In the genomic region with DNA sequence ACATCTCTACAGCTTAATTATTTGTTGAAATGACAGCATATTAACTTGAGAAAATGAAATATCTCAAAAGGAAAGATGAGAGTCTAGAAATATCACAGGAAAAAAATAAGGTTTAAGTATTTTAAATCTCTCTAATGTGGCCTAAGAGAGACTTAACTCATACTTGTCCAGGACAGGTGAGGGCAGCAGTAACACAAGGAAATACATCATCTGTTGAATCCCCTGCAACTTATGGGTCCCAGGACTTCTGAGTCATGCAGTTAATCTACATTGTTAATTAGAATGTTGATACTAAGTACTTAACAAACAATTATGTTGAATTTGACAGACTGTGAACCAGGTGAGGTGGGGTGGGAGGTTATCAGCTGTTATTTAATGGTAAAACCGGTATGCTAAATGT, we compare ENCODE assay signal across 16 cellular contexts.
DNase-seq lines count a peak whose midpoint lies in the region; FAIRE-seq and TF ChIP-seq lines count a peak whose summit lies in the region.
"Had no signal": no experiment of that assay in that cellular context is flagged by ENCODE, and none has a peak within 500 bp of the region (broad histone marks: within the 10 kb centered on the region; RNA-seq: fewer than 3 reads in every experiment).

No MANE protein-coding gene starts in this region.

- no peak for TF ChIP-seq CTCF in MCF 10A (IDR thresholded peaks at IDR 0.05; ENCODE audit: unreplicated experiment)
- TF ChIP-seq CTCF in breast epithelium (IDR thresholded peaks at IDR 0.05): no peak
- peak; percentile 2 to 23 for TF ChIP-seq CTCF in mammary epithelial cell (conservative IDR thresholded peaks at IDR 0.05 in 1 of 2, IDR thresholded peaks at IDR 0.05 in 1 of 2; ENCODE audit: extremely low read depth in 1 of 2, insufficient read depth in 1 of 2, low read depth in 1 of 2, low read length in 2 of 2)
- TF ChIP-seq CTCF in tibial nerve (IDR thresholded peaks at IDR 0.05): no peak

- H3K4me3 Mint-ChIP-seq in MCF 10A (ENCODE audit: unreplicated experiment): no peak overlapping the region
- H3K4me3 Mint-ChIP-seq: activated naive CD8-positive, alpha-beta T cell treated with anti-CD3 and anti-CD28 coated beads, Interleukin-2, amount 10 ng/mL, durations not matched to agents 7 days and 5 days; nephron progenitor cell; stimulated activated memory B cell treated with anti-CD40 and anti-IgM and Interleukin-4, amounts not matched to agents 10 μg/mL and 1 μg/mL and 100 μg/mL, for 72 hours had no signal

- no peak overlapping the region for H2AFZ ChIP-seq in mammary epithelial cell (ENCODE audit: low read depth, low read length)

- DNase-seq in MCF 10A (ENCODE audit: unreplicated experiment) (peak; percentile 22), breast epithelium (ENCODE audit: low spot score in 2 of 2) (no peak), NAMALWA (ENCODE audit: low spot score) (peak; percentile 27), mammary epithelial cell (no peak), small intestine (peak; percentile 41), SKM-1 treated with dmso at 0.1 percent for 144 hours (lab: John Stamatoyannopoulos, UW; ENCODE audit: unreplicated experiment) (no peak), tibial nerve (ENCODE audit: low spot score in 2 of 2) (no peak), glomerular visceral epithelial cell (ENCODE audit: extremely low spot score) (no peak)
- DNase-seq: activated naive CD8-positive, alpha-beta T cell treated with anti-CD3 and anti-CD28 coated beads, Interleukin-2, amount 10 ng/mL, durations not matched to agents 7 days and 5 days; BE2C; cerebellar nuclear complex; NCI-H1694 treated with DMSO at 0.1 percent for 48 hours; nephron progenitor cell; stimulated activated CD4-positive, alpha-beta T cell treated with anti-CD3 and anti-CD28 coated beads, Interleukin-4, amount 100 ng/mL, for 4 hours had no signal

- CTCF ChIA-PET in MCF 10A (lab: Yijun Ruan, JAX): interaction anchor here (0.8 to 3.0 kb wide), 4 partner anchors 200 to 508 kb away, joined by 5 to 11 read pairs (median 8); a partner anchor contains a TSS
- CTCF ChIA-PET in mammary epithelial cell (lab: Charles Lee; ENCODE audit: low non-redundant PET): no interaction called here

- H3K9me3 Mint-ChIP-seq in MCF 10A (ENCODE audit: unreplicated experiment): no peaks in the 10 kb centered on the region
- H3K9me3 Mint-ChIP-seq: activated naive CD8-positive, alpha-beta T cell treated with anti-CD3 and anti-CD28 coated beads, Interleukin-2, amount 10 ng/mL, durations not matched to agents 7 days and 5 days; nephron progenitor cell had no signal

- no peak overlapping the region for H3K4me2 ChIP-seq in mammary epithelial cell (ENCODE audit: insufficient read depth, low read depth, low read length)

- TF ChIP-seq EP300 in tibial nerve (IDR thresholded peaks at IDR 0.05): no peak

- intact Hi-C loops in MCF 10A (cut with micrococcal nuclease): loop anchor here (10.0 kb wide), 2 partner anchors 522 to 638 kb away; no protein-coding TSS in a partner anchor
- intact Hi-C loops in breast epithelium (cut with DNase I; ENCODE audit: low total_unique reads): loop anchor here (10.0 kb wide), 1 partner anchor 202 kb away; a partner anchor contains a TSS
- intact Hi-C loops in mammary epithelial cell (cut with micrococcal nuclease): loop anchor here (10.0 kb wide), 1 partner anchor 342 kb away; no protein-coding TSS in a partner anchor

- TF ChIP-seq POLR2A in breast epithelium (IDR thresholded peaks at IDR 0.05): no peak
- no peak for TF ChIP-seq POLR2A in tibial nerve (IDR thresholded peaks at IDR 0.05)

- POLR2A ChIA-PET in MCF 10A (lab: Yijun Ruan, JAX): interaction anchor here (0.7 to 2.9 kb wide), 4 partner anchors 89 to 230 kb away, joined by 3 to 14 read pairs (median 3); a partner anchor contains a TSS

- H3K4me1 Mint-ChIP-seq in MCF 10A (ENCODE audit: insufficient read depth, unreplicated experiment): peaks cover 4% of the 10 kb centered on the region
- H3K4me1 Mint-ChIP-seq: stimulated activated memory B cell treated with anti-CD40 and anti-IgM and Interleukin-4, amounts not matched to agents 10 μg/mL and 1 μg/mL and 100 μg/mL, for 72 hours had no signal

- peaks cover 57% of the 10 kb centered on the region for H3K27me3 Mint-ChIP-seq in MCF 10A (ENCODE audit: insufficient read depth, unreplicated experiment)

- no peaks in the 10 kb centered on the region for H4K20me1 ChIP-seq in mammary epithelial cell (ENCODE audit: insufficient read depth, low read length)

- H3K9me3 ChIP-seq in breast epithelium: no peaks in the 10 kb centered on the region
- no peaks in the 10 kb centered on the region for H3K9me3 ChIP-seq in mammary epithelial cell (replicated peaks; ENCODE audit: insufficient read depth, low read length)
- no peaks in the 10 kb centered on the region for H3K9me3 ChIP-seq in small intestine (ENCODE audit: control insufficient read depth, low read depth)
- no peaks in the 10 kb centered on the region for H3K9me3 ChIP-seq in tibial nerve
- H3K9me3 ChIP-seq: BE2C had no signal

- 44% methylated on average over 1 of the region's 1 CpG for WGBS in mammary epithelial cell (ENCODE audit: low coverage, missing lambda C conversion rate)
- WGBS in small intestine, 3 donors: 18 to 33% (median 18%) methylated on average over 1 of the region's 1 CpG
- 24 to 42% methylated on average over 1 of the region's 1 CpG for WGBS in tibial nerve, 2 donors

- H3K4me3 ChIP-seq in breast epithelium (no peak overlapping the region), mammary epithelial cell (replicated peaks in 1 of 3; ENCODE audit: insufficient read depth in 1 of 3, low read depth in 2 of 3, low read length in 3 of 3) (no peak overlapping the region), small intestine (ENCODE audit: low read depth in 1 of 2, low read length in 2 of 2) (no peak overlapping the region), tibial nerve (no peak overlapping the region)
- H3K4me3 ChIP-seq: lung had no signal

- H3K79me2 ChIP-seq in mammary epithelial cell (ENCODE audit: insufficient read depth, low read length): no peaks in the 10 kb centered on the region

- no peak overlapping the region for H3K27ac Mint-ChIP-seq in MCF 10A (ENCODE audit: low read depth, unreplicated experiment)
- H3K27ac Mint-ChIP-seq: activated naive CD8-positive, alpha-beta T cell treated with anti-CD3 and anti-CD28 coated beads, Interleukin-2, amount 10 ng/mL, durations not matched to agents 7 days and 5 days; nephron progenitor cell; stimulated activated memory B cell treated with anti-CD40 and anti-IgM and Interleukin-4, amounts not matched to agents 10 μg/mL and 1 μg/mL and 100 μg/mL, for 72 hours had no signal

- no peak for FAIRE-seq in small intestine (lab: Jason Lieb, UNC)

- in situ Hi-C loops in mammary epithelial cell (cut with MboI; ENCODE audit: low sequenced_read_pairs in 2 of 2): loop anchor here in 1 of 2 donors (10.0 kb wide), 1 partner anchor 202 kb away; a partner anchor contains a TSS

- BruUV-seq in MCF 10A (replicated peaks; lab: Mats Ljungman, UMichigan): no TSS peak
- BruUV-seq in mammary epithelial cell (replicated peaks; lab: Mats Ljungman, UMichigan): no TSS peak

- H3K27me3 ChIP-seq in breast epithelium: no peaks in the 10 kb centered on the region
- peaks cover 2% of the 10 kb centered on the region for H3K27me3 ChIP-seq in mammary epithelial cell (ENCODE audit: insufficient read depth, low read length)
- H3K27me3 ChIP-seq in small intestine (ENCODE audit: control insufficient read depth in 2 of 2, insufficient read depth in 2 of 2, low read length in 2 of 2): peaks cover 0 to 2% of the 10 kb centered on the region in 2 donors
- no peaks in the 10 kb centered on the region for H3K27me3 ChIP-seq in tibial nerve

- H3K36me3 Mint-ChIP-seq in MCF 10A (ENCODE audit: insufficient read depth, unreplicated experiment): peaks cover 7% of the 10 kb centered on the region
- H3K36me3 Mint-ChIP-seq: activated naive CD8-positive, alpha-beta T cell treated with anti-CD3 and anti-CD28 coated beads, Interleukin-2, amount 10 ng/mL, durations not matched to agents 7 days and 5 days; stimulated activated memory B cell treated with anti-CD40 and anti-IgM and Interleukin-4, amounts not matched to agents 10 μg/mL and 1 μg/mL and 100 μg/mL, for 72 hours had no signal

- dilution Hi-C loops in mammary epithelial cell (cut with HindIII; ENCODE audit: low sequenced_read_pairs): no loop called here

- H3K27ac ChIP-seq in breast epithelium (no peak overlapping the region), mammary epithelial cell (ENCODE audit: insufficient read depth, low read depth, low read length) (no peak overlapping the region), small intestine (ENCODE audit: low read depth in 1 of 2, low read length in 1 of 2) (no peak overlapping the region), tibial nerve (no peak overlapping the region)

- H3K4me1 ChIP-seq in breast epithelium: no peaks in the 10 kb centered on the region
- H3K4me1 ChIP-seq in mammary epithelial cell (ENCODE audit: insufficient read depth, low read length): no peaks in the 10 kb centered on the region
- no peaks in the 10 kb centered on the region for H3K4me1 ChIP-seq in small intestine (ENCODE audit: control insufficient read depth in 2 of 2, insufficient read depth in 1 of 2, low read depth in 1 of 2, low read length in 1 of 2)
- H3K4me1 ChIP-seq in tibial nerve: peaks cover 0 to 17% (median 0%) of the 10 kb centered on the region in 4 donors
- H3K4me1 ChIP-seq: BE2C had no signal

- H3K36me3 ChIP-seq in breast epithelium: no peaks in the 10 kb centered on the region
- no peaks in the 10 kb centered on the region for H3K36me3 ChIP-seq in mammary epithelial cell (ENCODE audit: insufficient read depth, low read length)
- no peaks in the 10 kb centered on the region for H3K36me3 ChIP-seq in small intestine (ENCODE audit: control insufficient read depth in 2 of 2, insufficient read depth in 2 of 2, low read length in 2 of 2)
- H3K36me3 ChIP-seq in tibial nerve: no peaks in the 10 kb centered on the region
- H3K36me3 ChIP-seq: BE2C had no signal

- no peak overlapping the region for H3K9ac ChIP-seq in mammary epithelial cell (ENCODE audit: insufficient read depth, low read length)

Comparison
In these comparisons a context has a peak if more than half of its experiments do, and no peak if none do; other contexts are left out.
1. DNase-seq: peak in MCF 10A (single experiment), NAMALWA (single experiment) and small intestine (single experiment); none in breast epithelium (0 of 2), mammary epithelial cell (single experiment), SKM-1 treated with dmso at 0.1 percent for 144 hours (single experiment), tibial nerve (0 of 2) and glomerular visceral epithelial cell (single experiment).
2. CTCF ChIP-seq: peak in mammary epithelial cell (2 of 2); none in MCF 10A (single experiment), breast epithelium (0 of 3) and tibial nerve (0 of 5).